Comparison of ENCODE assay signal across 7 cellular contexts in genomic region chr2:42793314-42794270, GRCh38. TPM values are rescaled to one million over a fixed set of nuclear protein-coding genes. Genes with fewer than 3 reads are reported as not detected.
DNase-seq lines count a peak whose midpoint lies in the region; ATAC-seq, FAIRE-seq and TF ChIP-seq lines count a peak whose summit lies in the region.

No MANE protein-coding gene starts in this region.

- intact Hi-C loops in kidney (cut with DNase I) (no loop called here), stomach (cut with DNase I; ENCODE audit: low total_unique reads) (no loop called here)

- H3K36me3 ChIP-seq in adipocyte (ENCODE audit: control insufficient read depth, insufficient read depth, low read length, severe bottlenecking) (no peaks in the 10 kb centered on the region), kidney (ENCODE audit: control insufficient read depth in 1 of 2, insufficient read depth in 2 of 2, low read length in 2 of 2) (peaks cover 0 to 7% of the 10 kb centered on the region in 2 donors), stomach (no peaks in the 10 kb centered on the region)

- no peak for TF ChIP-seq EP300 in stomach (IDR thresholded peaks at IDR 0.05)

- no peak for DNase-seq in adipocyte (ENCODE audit: low read depth)
- no peak for DNase-seq in kidney
- no peak for DNase-seq in stomach

- ATAC-seq in GM21723 (IDR thresholded peaks at IDR 0.05; ENCODE audit: unreplicated experiment) = peak; percentile 1
- ATAC-seq in GM21423 (IDR thresholded peaks at IDR 0.05; ENCODE audit: unreplicated experiment) = no peak
- ATAC-seq in HG02678 (IDR thresholded peaks at IDR 0.05; ENCODE audit: unreplicated experiment) = no peak
- no peak for ATAC-seq in GM18870 (IDR thresholded peaks at IDR 0.05; ENCODE audit: unreplicated experiment)

- H3K9ac ChIP-seq in adipocyte (ENCODE audit: low read length) (no peak overlapping the region), kidney (ENCODE audit: low read length in 2 of 2) (peak overlapping the region; percentile 87 to 92)

- no peak for TF ChIP-seq POLR2A in stomach (IDR thresholded peaks at IDR 0.05)

- H3K4me3 ChIP-seq in adipocyte (ENCODE audit: low read length) (peak overlapping the region; percentile 72), kidney (ENCODE audit: low read length in 2 of 2) (peak overlapping the region; percentile 76 to 86), stomach (peak overlapping the region; percentile 55 to 63 (median 60))

- no peak for FAIRE-seq in kidney (lab: Jason Lieb, UNC)

- WGBS in stomach, 5 donors = 30 to 50% (median 38%) methylated on average over 22 to 24 of the region's 24 CpGs

- TF ChIP-seq CTCF in kidney (IDR thresholded peaks at IDR 0.05; ENCODE audit: borderline replicate concordance, extremely low read depth, insufficient read depth) (no peak), stomach (IDR thresholded peaks at IDR 0.05) (no peak)

- H3K27ac ChIP-seq in kidney (ENCODE audit: low read depth in 2 of 2, low read length in 2 of 2) (peak overlapping the region; percentile 93 to 95), stomach (peak overlapping the region; percentile 79 to 90 (median 84))

- H3K4me1 ChIP-seq in adipocyte (ENCODE audit: control insufficient read depth, insufficient read depth, low read length) (no peaks in the 10 kb centered on the region), kidney (ENCODE audit: control insufficient read depth in 1 of 2, insufficient read depth in 1 of 2, low read depth in 1 of 2, low read length in 2 of 2) (peaks cover 12 to 17% of the 10 kb centered on the region in 2 donors), stomach (peaks cover 10 to 52% (median 36%) of the 10 kb centered on the region in 4 donors)

- peaks cover 22% of the 10 kb centered on the region for H3K27me3 ChIP-seq in adipocyte (replicated peaks; ENCODE audit: control insufficient read depth, insufficient read depth, low read length)
- H3K27me3 ChIP-seq in stomach = peaks cover 0 to 14% (median 13%) of the 10 kb centered on the region in 3 donors

- no peaks in the 10 kb centered on the region for H3K9me3 ChIP-seq in adipocyte (ENCODE audit: control insufficient read depth, low read length)
- H3K9me3 ChIP-seq in kidney (ENCODE audit: control insufficient read depth in 1 of 2, low read length in 2 of 2) = no peaks in the 10 kb centered on the region
- H3K9me3 ChIP-seq in stomach = no peaks in the 10 kb centered on the region

RNA-seq across cellular contexts. Expression of gene HAAO, which starts 1.2 kb away (rescaled TPM):
- total RNA-seq in kidney = 16.2 TPM
- polyA plus RNA-seq in kidney (ENCODE audit: insufficient read depth, low read depth, low replicate concordance) = 57.2 TPM
- total RNA-seq in stomach = 10 to 100 TPM in 1 of 5 donors, 1 to 10 TPM in 1, under 1 TPM in 1, not detected in 2; 0.89 to 18.5 (median 6.8) TPM
- polyA plus RNA-seq in stomach = 10 to 100 TPM in 2 of 3 donors, 1 to 10 TPM in 1; 4.0 to 23.5 (median 22.8) TPM

RNA-seq across cellular contexts. Expression of gene OXER1, which starts 29.7 kb away (rescaled TPM):
- total RNA-seq in kidney (2.5 TPM), stomach (1 to 10 TPM in 3 of 5 donors, not detected in 2; 1.2 to 7.8 (median 1.3) TPM)
- polyA plus RNA-seq in kidney (ENCODE audit: insufficient read depth, low read depth, low replicate concordance) (5.4 TPM), stomach (1 to 10 TPM in 2 of 3 donors, under 1 TPM in 1; 0.46 to 2.0 (median 1.8) TPM)
